Comparison of ENCODE assay signal across 8 cellular contexts in the genomic region with DNA sequence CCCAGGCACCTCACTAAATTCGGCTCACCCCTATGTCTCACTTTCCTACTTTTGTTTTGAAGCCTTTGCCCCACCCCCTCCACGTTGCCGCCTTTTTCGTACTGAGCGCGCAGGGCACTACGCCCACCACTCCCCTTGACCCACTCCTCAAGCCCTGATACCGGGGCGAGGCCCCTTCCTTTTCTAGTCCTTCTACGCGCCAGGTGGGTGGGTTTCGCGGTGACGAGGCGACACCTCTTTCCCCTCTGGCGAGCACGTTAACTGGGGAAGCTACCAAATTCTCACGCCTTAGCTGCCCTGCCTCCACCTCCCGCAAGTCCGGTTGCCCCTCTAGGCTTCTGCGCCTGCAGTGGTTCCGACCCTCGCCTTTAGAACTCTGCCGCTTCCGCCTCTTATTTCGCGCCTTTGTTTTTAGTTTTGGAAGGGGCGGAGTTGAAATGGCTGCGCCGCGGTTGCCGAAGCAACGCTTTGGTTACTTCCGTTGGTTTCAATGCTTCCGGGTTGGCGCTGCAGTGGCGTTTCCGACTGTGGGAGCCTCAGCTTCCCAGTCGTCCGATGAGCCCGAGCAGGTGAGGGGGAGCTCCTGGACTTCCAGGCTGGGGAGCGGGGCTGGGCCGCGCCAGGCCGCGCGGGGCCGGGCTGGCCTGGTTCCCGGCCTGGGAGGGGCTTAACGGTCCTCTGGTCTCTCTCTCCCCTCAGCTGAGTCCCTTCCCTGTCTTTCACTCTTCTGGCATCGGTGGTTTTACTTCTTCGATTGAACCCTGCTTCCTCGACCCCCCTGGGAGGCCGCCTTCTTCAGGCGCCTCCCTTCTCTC. TPM values are rescaled to one million over a fixed set of nuclear protein-coding genes. Genes with fewer than 3 reads are reported as not detected.
DNase-seq lines count a peak whose midpoint lies in the region; FAIRE-seq and TF ChIP-seq lines count a peak whose summit lies in the region.

A gene with protein sequence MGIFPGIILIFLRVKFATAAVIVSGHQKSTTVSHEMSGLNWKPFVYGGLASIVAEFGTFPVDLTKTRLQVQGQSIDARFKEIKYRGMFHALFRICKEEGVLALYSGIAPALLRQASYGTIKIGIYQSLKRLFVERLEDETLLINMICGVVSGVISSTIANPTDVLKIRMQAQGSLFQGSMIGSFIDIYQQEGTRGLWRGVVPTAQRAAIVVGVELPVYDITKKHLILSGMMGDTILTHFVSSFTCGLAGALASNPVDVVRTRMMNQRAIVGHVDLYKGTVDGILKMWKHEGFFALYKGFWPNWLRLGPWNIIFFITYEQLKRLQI (plus strand): TSS at position 512 of the 815 bp plus-strand sequence. CDS start 360 bp downstream, outside the sequence.

- H2AFZ ChIP-seq in MM.1S (ENCODE audit: low read length) = peak within 1 kb of the TSS; percentile 95

- H3K79me2 ChIP-seq in MM.1S (ENCODE audit: low read length) = no peaks in the 10 kb centered on the region

- no peak for TF ChIP-seq EP300 in suprapubic skin (IDR thresholded peaks at IDR 0.05)

- no peaks in the 10 kb centered on the region for H3K9me3 ChIP-seq in MM.1S (replicated peaks; ENCODE audit: insufficient read depth, low read length)
- H3K9me3 ChIP-seq in SJCRH30 (replicated peaks) = no peaks in the 10 kb centered on the region
- H3K9me3 ChIP-seq in neutrophil = no peaks in the 10 kb centered on the region
- no peaks in the 10 kb centered on the region for H3K9me3 ChIP-seq in suprapubic skin

- no peak for TF ChIP-seq CTCF in MM.1S (IDR thresholded peaks at IDR 0.05; ENCODE audit: low read length)
- no peak for TF ChIP-seq CTCF in neutrophil (IDR thresholded peaks at IDR 0.05)
- no peak for TF ChIP-seq CTCF in suprapubic skin (IDR thresholded peaks at IDR 0.05)

- peak within 1 kb of the TSS; percentile 85 for H3K9ac ChIP-seq in MM.1S (ENCODE audit: low read length)

- WGBS in suprapubic skin = 43% methylated on average over 55 of the region's 55 CpGs

- H3K36me3 ChIP-seq in MM.1S (replicated peaks; ENCODE audit: insufficient read depth, low read length) (no peaks in the 10 kb centered on the region), SJCRH30 (no peaks in the 10 kb centered on the region), neutrophil (no peaks in the 10 kb centered on the region), suprapubic skin (no peaks in the 10 kb centered on the region)

- DNase-seq in GF-D8 (lab: John Stamatoyannopoulos, UW) (peak; percentile 40), HCEC 1CT (peak; percentile 60), MM.1S (peak; percentile 82), SJCRH30 (peak; percentile 88 to 89), activated gamma-delta T cell treated with Interleukin-2 at 50 U/mL for 16 hours (peak; percentile 64), frontal cortex (ENCODE audit: low spot score in 2 of 2) (peak; percentile 42 to 48), suprapubic skin (ENCODE audit: low spot score in 2 of 2) (peak; percentile 71 to 80)

- H4K20me1 ChIP-seq in MM.1S (ENCODE audit: insufficient read depth, low read length) = no peaks in the 10 kb centered on the region

- no peaks in the 10 kb centered on the region for H3F3A ChIP-seq in MM.1S (ENCODE audit: insufficient read depth, low read length)

- H3K27me3 ChIP-seq in MM.1S (replicated peaks; ENCODE audit: insufficient read depth, low read length) (no peaks in the 10 kb centered on the region), SJCRH30 (no peaks in the 10 kb centered on the region), neutrophil (no peaks in the 10 kb centered on the region), suprapubic skin (no peaks in the 10 kb centered on the region)

- H3K4me1 ChIP-seq in MM.1S (ENCODE audit: low read length) (no peaks in the 10 kb centered on the region), SJCRH30 (peaks cover 3% of the 10 kb centered on the region; the same call in 1 of the 2 replicates), neutrophil (ENCODE audit: control insufficient read depth in 1 of 2, insufficient read depth in 1 of 2, low read depth in 1 of 2, low read length in 1 of 2) (peaks cover 4 to 11% of the 10 kb centered on the region in 2 experiments), suprapubic skin (peaks cover 4% of the 10 kb centered on the region)

- no peak for FAIRE-seq in frontal cortex (lab: Jason Lieb, UNC)

- TF ChIP-seq POLR2A in suprapubic skin (IDR thresholded peaks at IDR 0.05) = no peak

- H3K27ac ChIP-seq in MM.1S (ENCODE audit: low read length) (peak within 1 kb of the TSS; percentile 54), SJCRH30 (peak within 1 kb of the TSS; percentile 85), neutrophil (peak within 1 kb of the TSS; percentile 69), suprapubic skin (peak within 1 kb of the TSS; percentile 41)

- H3K9me2 ChIP-seq in MM.1S (replicated peaks; ENCODE audit: insufficient read depth, low read length) = no peaks in the 10 kb centered on the region

- peak within 1 kb of the TSS; percentile 68 for H3K4me2 ChIP-seq in MM.1S (ENCODE audit: low read depth, low read length)

- H3K4me3 ChIP-seq in MM.1S (ENCODE audit: low read length) (peak within 1 kb of the TSS; percentile 87), SJCRH30 (peak within 1 kb of the TSS; percentile 73), neutrophil (ENCODE audit: low read depth in 1 of 2, low read length in 1 of 2) (peak within 1 kb of the TSS; percentile 67 to 80), suprapubic skin (peak within 1 kb of the TSS; percentile 73)

RNA-seq across cellular contexts. Expression of the gene that starts here (rescaled TPM):
- total RNA-seq in SJCRH30 (2014; rRNA removed; shearing (Covaris generic)) = 13.9 and 17.8 TPM in 2 replicates
- total RNA-seq in frontal cortex = 24.1 TPM
- 10 to 100 TPM; 11.1 to 45.8 (median 15.7) TPM for total RNA-seq in suprapubic skin

Comparison
In these comparisons a context has a peak if more than half of its experiments do, and no peak if none do; other contexts are left out.
1. Peak in every context shown above with its lines: DNase-seq, H3K4me3 ChIP-seq and H3K27ac ChIP-seq.